ENCODE assay signal across 26 cellular contexts in the genomic region with DNA sequence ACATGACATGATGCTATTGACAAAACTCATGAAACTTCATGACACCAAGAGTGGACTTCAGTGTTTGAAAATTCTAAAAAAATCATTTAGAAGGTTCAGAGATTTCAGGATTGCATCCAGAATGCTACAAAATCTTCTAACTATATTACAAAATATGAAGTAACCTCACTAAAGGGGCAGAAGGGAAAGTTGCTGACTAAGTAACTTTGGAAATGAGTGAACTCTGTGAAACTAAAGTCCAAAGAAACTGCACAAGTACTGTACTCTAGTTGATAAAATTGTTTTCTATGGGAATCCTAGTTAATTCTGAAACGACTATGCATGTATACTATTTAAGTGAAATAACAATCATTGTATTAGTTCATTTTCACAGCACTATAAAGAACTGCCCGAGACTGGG.
DNase-seq lines count a peak whose midpoint lies in the region; ATAC-seq, FAIRE-seq and TF ChIP-seq lines count a peak whose summit lies in the region.
"Had no signal": no experiment of that assay in that cellular context is flagged by ENCODE, and none has a peak within 500 bp of the region (broad histone marks: within the 10 kb centered on the region; RNA-seq: fewer than 3 reads in every experiment).

No MANE protein-coding gene starts in this region.

- WGBS in HepG2 (ENCODE audit: low lambda C conversion rate): 55% methylated on average over 2 of the region's 2 CpGs
- 65% methylated on average over 2 of the region's 2 CpGs for WGBS in right lobe of liver (ENCODE audit: insufficient coverage, low coverage, low lambda C conversion rate, missing lambda C conversion rate)
- WGBS in IMR-90 (ENCODE audit: extremely low coverage in 2 of 2, insufficient read length in 1 of 2), 2 experiments: no CpG with 5 or more reads among the region's 2 CpGs

- H4K91ac ChIP-seq in IMR-90 (ENCODE audit: insufficient read depth, low read depth, low read length): no peak overlapping the region

- H4K20me1 ChIP-seq in HepG2 (ENCODE audit: insufficient read depth, low read length) (no peaks in the 10 kb centered on the region), IMR-90 (ENCODE audit: insufficient read depth, low read length) (no peaks in the 10 kb centered on the region)
- H4K20me1 ChIP-seq: BLaER1 had no signal

- H3K56ac ChIP-seq in IMR-90 (ENCODE audit: extremely low read depth, insufficient read depth, low read length): no peak overlapping the region

- H3K9me3 Mint-ChIP-seq in nephron: peaks cover 6% of the 10 kb centered on the region

- H3K4me3 Mint-ChIP-seq in nephron: no peak overlapping the region
- H3K4me3 Mint-ChIP-seq: CD14-positive monocyte; CD4-positive, alpha-beta memory T cell; CD4-positive, CD25-positive, alpha-beta regulatory T cell; CD8-positive, alpha-beta memory T cell had no signal

- H3K27ac ChIP-seq in HepG2 (ENCODE audit: extremely low read length, insufficient read depth, low read length): no peak overlapping the region
- H3K27ac ChIP-seq in right lobe of liver: no peak overlapping the region
- H3K27ac ChIP-seq in IMR-90 (ENCODE audit: insufficient read depth, low read length): no peak overlapping the region
- H3K27ac ChIP-seq: 22Rv1, BLaER1 had no signal

- TF ChIP-seq RAD21 in HepG2 (CRISPR knock-in tag; IDR thresholded peaks at IDR 0.05) (no peak), IMR-90 (IDR thresholded peaks at IDR 0.05; ENCODE audit: low read length) (no peak)

- H3K79me1 ChIP-seq in IMR-90 (ENCODE audit: low read depth in 1 of 2, low read length in 2 of 2): no peaks in the 10 kb centered on the region

- H3K9me1 ChIP-seq in IMR-90 (ENCODE audit: insufficient read depth, low read length): no peaks in the 10 kb centered on the region

- no peak overlapping the region for H3K4me2 ChIP-seq in HepG2 (ENCODE audit: low read depth, low read length)
- H3K4me2 ChIP-seq in IMR-90 (ENCODE audit: low read depth, low read length): no peak overlapping the region
- H3K4me2 ChIP-seq: BLaER1 had no signal

- H3K9ac ChIP-seq in HepG2 (ENCODE audit: insufficient read depth, low read depth, low read length): no peak overlapping the region
- no peak overlapping the region for H3K9ac ChIP-seq in IMR-90 (ENCODE audit: low read depth, low read length)
- H3K9ac ChIP-seq: BLaER1 had no signal

- H3K23ac ChIP-seq in IMR-90 (ENCODE audit: low read depth, low read length): no peak overlapping the region

- no peak overlapping the region for H3K4ac ChIP-seq in IMR-90 (ENCODE audit: low read depth, low read length)

- no peaks in the 10 kb centered on the region for H3K9me3 ChIP-seq in HepG2 (ENCODE audit: low read length)
- H3K9me3 ChIP-seq in right lobe of liver: no peaks in the 10 kb centered on the region
- no peaks in the 10 kb centered on the region for H3K9me3 ChIP-seq in IMR-90 (ENCODE audit: control insufficient read depth, insufficient read depth, low read length)
- H3K9me3 ChIP-seq: BE2C, BLaER1 had no signal

- no peak overlapping the region for H4K5ac ChIP-seq in IMR-90 (ENCODE audit: low read depth, low read length)

- CTCF ChIA-PET in HepG2 (lab: Yijun Ruan, JAX; ENCODE audit: low intra/inter-chr PET ratio, low total read pairs) (no interaction called here), IMR-90 (lab: Yijun Ruan, JAX) (no interaction called here)

- H2AK9ac ChIP-seq in IMR-90 (replicated peaks; ENCODE audit: low read depth, low read length, poor library complexity): no peak overlapping the region

- H3K14ac ChIP-seq in IMR-90 (replicated peaks; ENCODE audit: low read depth, low read length): no peak overlapping the region

- H3K79me2 ChIP-seq in HepG2 (ENCODE audit: insufficient read depth, low read length): no peaks in the 10 kb centered on the region

- H3K4me3 ChIP-seq in HepG2 (replicated peaks in 1 of 3; ENCODE audit: insufficient read depth in 1 of 3, low read depth in 2 of 3, low read length in 3 of 3) (no peak overlapping the region), right lobe of liver (no peak overlapping the region), IMR-90 (ENCODE audit: insufficient read depth, low read depth, low read length) (no peak overlapping the region)
- H3K4me3 ChIP-seq: BLaER1, GM12878 had no signal

- POLR2A ChIA-PET in HepG2 (lab: Yijun Ruan, JAX) (no interaction called here), IMR-90 (lab: Charles Lee; ENCODE audit: unreplicated experiment) (no interaction called here)

- H2AFZ ChIP-seq in HepG2 (ENCODE audit: low read length) (no peak overlapping the region), IMR-90 (replicated peaks; ENCODE audit: low read length, poor library complexity) (no peak overlapping the region)

- in situ Hi-C loops in HepG2 (cut with HindIII; ENCODE audit: extremely low pct_ligation_motif_present, low pct_unique_long_range_greater_than_20kb): no loop called here
- in situ Hi-C loops in IMR-90 (cut with MboI; ENCODE audit: low sequenced_read_pairs): no loop called here

- H3K36me3 Mint-ChIP-seq in nephron (ENCODE audit: low read depth): no peaks in the 10 kb centered on the region
- H3K36me3 Mint-ChIP-seq: CD14-positive monocyte; CD4-positive, alpha-beta memory T cell; CD4-positive, CD25-positive, alpha-beta regulatory T cell; CD8-positive, alpha-beta memory T cell had no signal

- no peaks in the 10 kb centered on the region for H3K36me3 ChIP-seq in HepG2 (replicated peaks in 1 of 2; ENCODE audit: control insufficient read depth in 1 of 2, insufficient read depth in 2 of 2, low read length in 2 of 2)
- H3K36me3 ChIP-seq in right lobe of liver: no peaks in the 10 kb centered on the region
- H3K36me3 ChIP-seq in IMR-90 (ENCODE audit: control insufficient read depth, insufficient read depth, low read length): no peaks in the 10 kb centered on the region
- H3K36me3 ChIP-seq: BE2C, BLaER1 had no signal

- no peak overlapping the region for H2AK5ac ChIP-seq in IMR-90 (ENCODE audit: low read depth, low read length)

- no peak overlapping the region for H4K8ac ChIP-seq in IMR-90 (ENCODE audit: low read depth in 2 of 2, low read length in 2 of 2)

- H2BK20ac ChIP-seq in IMR-90 (ENCODE audit: low read depth, low read length): no peak overlapping the region

- H3K27me3 ChIP-seq in HepG2 (ENCODE audit: control insufficient read depth in 1 of 2, insufficient read depth in 2 of 2, low read length in 2 of 2): no peaks in the 10 kb centered on the region
- no peaks in the 10 kb centered on the region for H3K27me3 ChIP-seq in right lobe of liver
- H3K27me3 ChIP-seq in IMR-90 (ENCODE audit: control insufficient read depth, insufficient read depth, low read length): no peaks in the 10 kb centered on the region
- H3K27me3 ChIP-seq: BE2C, BLaER1 had no signal

- dilution Hi-C loops in IMR-90 (cut with HindIII; ENCODE audit: low sequenced_read_pairs, unreplicated experiment): no loop called here

- peaks cover 27% of the 10 kb centered on the region for H3K4me1 Mint-ChIP-seq in nephron
- H3K4me1 Mint-ChIP-seq: CD14-positive monocyte; CD4-positive, alpha-beta memory T cell; CD4-positive, CD25-positive, alpha-beta regulatory T cell; CD8-positive, alpha-beta memory T cell had no signal

- DNase-seq in HepG2 (ENCODE audit: low spot score) (no peak), right lobe of liver (no peak), IMR-90 (no peak), NCI-H1092 treated with DMSO at 0.1 percent for 48 hours (lab: John Stamatoyannopoulos, UW) (no peak)
- DNase-seq in activated effector memory CD4-positive, alpha-beta T cell treated with Interleukin-2 at 50 U/mL for 16 hours: no peak
- DNase-seq: ACHN; BE2C; C1 segment of cervical spinal cord; CD4-positive, alpha-beta memory T cell; CD4-positive, CD25-positive, alpha-beta regulatory T cell; CD8-positive, alpha-beta memory T cell; COR-L47; DMS 273 treated with DMSO at 0.1 percent for 48 hours; DMS153; DMS53; DMS79; DND-41; EL; GDM1 had no signal

- H3K4me1 ChIP-seq in HepG2 (ENCODE audit: insufficient read depth, low read length): no peaks in the 10 kb centered on the region
- no peaks in the 10 kb centered on the region for H3K4me1 ChIP-seq in right lobe of liver
- H3K4me1 ChIP-seq in IMR-90 (ENCODE audit: control insufficient read depth, insufficient read depth, low read length): no peaks in the 10 kb centered on the region
- H3K4me1 ChIP-seq: BE2C had no signal

- FAIRE-seq in HepG2 (lab: Jason Lieb, UNC): no peak
- FAIRE-seq: GM12878, GM12892, GM18507 had no signal

- H2BK15ac ChIP-seq in IMR-90 (ENCODE audit: low read depth, low read length): no peak overlapping the region

- ATAC-seq in HepG2 (no peak), right lobe of liver (no peak), IMR-90 (ENCODE audit: low read depth) (no peak)
- ATAC-seq: GM12878 had no signal

- no TSS peak for BruUV-seq in HepG2 (replicated peaks; lab: Mats Ljungman, UMichigan)
- BruUV-seq in IMR-90 (replicated peaks; lab: Mats Ljungman, UMichigan): no TSS peak

- H3K27me3 Mint-ChIP-seq in nephron (ENCODE audit: low read depth): no peaks in the 10 kb centered on the region
- H3K27me3 Mint-ChIP-seq: CD4-positive, alpha-beta memory T cell; CD4-positive, CD25-positive, alpha-beta regulatory T cell had no signal

- TF ChIP-seq POLR2A in HepG2 (IDR thresholded peaks at IDR 0.05; ENCODE audit: insufficient read depth in 1 of 2, low read depth in 2 of 2, low read length in 2 of 2) (no peak), right lobe of liver (IDR thresholded peaks at IDR 0.05) (no peak), IMR-90 (IDR thresholded peaks at IDR 0.05; ENCODE audit: low read depth, low read length) (no peak)

- H2BK5ac ChIP-seq in IMR-90 (ENCODE audit: low read depth, low read length, poor library complexity, severe bottlenecking): no peak overlapping the region

- no peak overlapping the region for H3K18ac ChIP-seq in IMR-90 (ENCODE audit: low read depth, low read length)

- no peak for TF ChIP-seq EP300 in HepG2 (IDR thresholded peaks at IDR 0.05; ENCODE audit: low read depth in 2 of 2, low read length in 2 of 2)
- TF ChIP-seq EP300 in HepG2 (CRISPR knock-in tag; IDR thresholded peaks at IDR 0.05; ENCODE audit: borderline replicate concordance): no peak

- intact Hi-C loops in HepG2 (cut with micrococcal nuclease; ENCODE audit: unreplicated experiment) (no loop called here), right lobe of liver (cut with DNase I) (no loop called here), IMR-90 (cut with micrococcal nuclease) (no loop called here)

- no peak overlapping the region for H2BK120ac ChIP-seq in IMR-90 (ENCODE audit: low read depth, low read length)

- TF ChIP-seq CTCF in HepG2 (CRISPR knock-in tag; IDR thresholded peaks at IDR 0.05) (no peak), right lobe of liver (IDR thresholded peaks at IDR 0.05) (no peak), IMR-90 (conservative IDR thresholded peaks at IDR 0.05; ENCODE audit: low read depth, low read length) (no peak), nephron (IDR thresholded peaks at IDR 0.05; ENCODE audit: unreplicated experiment in 3 of 3) (no peak)

- peak overlapping the region; percentile 66 to 91 (median 90) for H3K27ac Mint-ChIP-seq in nephron
- H3K27ac Mint-ChIP-seq: CD14-positive monocyte; CD4-positive, alpha-beta memory T cell; CD4-positive, CD25-positive, alpha-beta regulatory T cell; CD8-positive, alpha-beta memory T cell had no signal

TF ChIP-seq in HepG2, 621 proteins besides CTCF, POLR2A, EP300 and RAD21 (continues in another document):
- peak; percentile 80 to 90 for TF ChIP-seq MAFK (conservative IDR thresholded peaks at IDR 0.05 in 1 of 2, IDR thresholded peaks at IDR 0.05 in 1 of 2; ENCODE audit: low read length in 2 of 2)

TF ChIP-seq in IMR-90, 13 proteins besides CTCF, POLR2A, EP300 and RAD21 (continues in another document):
- TF ChIP-seq RFX5 (IDR thresholded peaks at IDR 0.05; ENCODE audit: low read depth, low read length) (no peak), SMC3 (IDR thresholded peaks at IDR 0.05; ENCODE audit: low read depth, low read length) (no peak)
